12 cellular contexts compared by ENCODE assay signal in genomic region chrX:154731881-154732280, GRCh38. TPM values are rescaled to one million over a fixed set of nuclear protein-coding genes. Genes with fewer than 3 reads are reported as not detected.
DNase-seq lines count a peak whose midpoint lies in the region; ATAC-seq and TF ChIP-seq lines count a peak whose summit lies in the region.
"Had no signal": no experiment of that assay in that cellular context is flagged by ENCODE, and none has a peak within 500 bp of the region (broad histone marks: within the 10 kb centered on the region; RNA-seq: fewer than 3 reads in every experiment).

No MANE protein-coding gene starts in this region.

- POLR2A ChIA-PET in activated CD4-positive, alpha-beta T cell treated with anti-CD3 and anti-CD28 coated beads, Interleukin-2, amount 10 ng/mL, durations not matched to agents 7 days and 5 days (lab: Charles Lee) = no interaction called here

- H3K4me1 ChIP-seq in right atrium auricular region = peaks cover 0 to 99% of the 10 kb centered on the region in 2 donors
- H3K4me1 ChIP-seq in subcutaneous abdominal adipose tissue (ENCODE audit: control insufficient read depth in 5 of 5, insufficient read depth in 5 of 5, low read length in 5 of 5) = peaks cover 37 to 98% (median 90%) of the 10 kb centered on the region in 5 donors

- peaks cover 5% of the 10 kb centered on the region for H3K36me3 Mint-ChIP-seq in activated CD4-positive, alpha-beta T cell treated with anti-CD3 and anti-CD28 coated beads, Interleukin-2, amount 10 ng/mL, durations not matched to agents 7 days and 5 days (ENCODE audit: low read depth)
- H3K36me3 Mint-ChIP-seq in activated T-helper 17 cell treated with anti-CD3 and anti-CD28 coated beads, Interleukin-2, amount 50 U/mL, for 72 hours (ENCODE audit: low read depth) = peaks cover 4% of the 10 kb centered on the region
- peaks cover 10% of the 10 kb centered on the region for H3K36me3 Mint-ChIP-seq in stimulated activated memory B cell treated with anti-CD40 and anti-IgM and Interleukin-4, amounts not matched to agents 10 μg/mL and 1 μg/mL and 100 μg/mL, for 72 hours

- H3K27me3 ChIP-seq in right atrium auricular region (no peaks in the 10 kb centered on the region), subcutaneous abdominal adipose tissue (ENCODE audit: control insufficient read depth in 5 of 5, insufficient read depth in 4 of 5, low read length in 5 of 5) (peaks cover 0 to 5% (median 0%) of the 10 kb centered on the region in 5 donors)
- H3K27me3 ChIP-seq: pancreas had no signal

- CTCF ChIA-PET in activated CD4-positive, alpha-beta T cell treated with anti-CD3 and anti-CD28 coated beads, Interleukin-2, amount 10 ng/mL, durations not matched to agents 7 days and 5 days (lab: Charles Lee) = interaction anchor here (1.0 to 3.4 kb wide), 5 partner anchors 14 to 36 kb away, joined by 3 to 12 read pairs (median 3); no protein-coding TSS in a partner anchor

- H3K9me3 Mint-ChIP-seq in activated CD4-positive, alpha-beta T cell treated with anti-CD3 and anti-CD28 coated beads, Interleukin-2, amount 10 ng/mL, durations not matched to agents 7 days and 5 days = no peaks in the 10 kb centered on the region
- H3K9me3 Mint-ChIP-seq in activated T-helper 17 cell treated with anti-CD3 and anti-CD28 coated beads, Interleukin-2, amount 50 U/mL, for 72 hours = no peaks in the 10 kb centered on the region
- H3K9me3 Mint-ChIP-seq in stimulated activated memory B cell treated with anti-CD40 and anti-IgM and Interleukin-4, amounts not matched to agents 10 μg/mL and 1 μg/mL and 100 μg/mL, for 72 hours = no peaks in the 10 kb centered on the region

- no peak for DNase-seq in activated CD4-positive, alpha-beta T cell treated with anti-CD3 and anti-CD28 coated beads, Interleukin-2, amount 10 ng/mL, durations not matched to agents 7 days and 5 days
- DNase-seq in activated CD4-positive, alpha-beta T cell treated with anti-CD3 and anti-CD28 coated beads for 1 hour = no peak
- DNase-seq in right atrium auricular region (ENCODE audit: low spot score) = no peak
- DNase-seq in DMS153 treated with DMSO at 0.1 percent for 48 hours (lab: John Stamatoyannopoulos, UW; ENCODE audit: unreplicated experiment) = no peak
- DNase-seq: activated CD4-positive, alpha-beta T cell treated with anti-CD3 and anti-CD28 coated beads, Interleukin-2, amount 50 U/mL, for 4 hours; NCI-H345; pancreas had no signal

- peak overlapping the region; percentile 48 for H3K27ac Mint-ChIP-seq in activated CD4-positive, alpha-beta T cell treated with anti-CD3 and anti-CD28 coated beads, Interleukin-2, amount 10 ng/mL, durations not matched to agents 7 days and 5 days
- peak overlapping the region; percentile 69 for H3K27ac Mint-ChIP-seq in activated T-helper 17 cell treated with anti-CD3 and anti-CD28 coated beads, Interleukin-2, amount 50 U/mL, for 72 hours
- no peak overlapping the region for H3K27ac Mint-ChIP-seq in stimulated activated memory B cell treated with anti-CD40 and anti-IgM and Interleukin-4, amounts not matched to agents 10 μg/mL and 1 μg/mL and 100 μg/mL, for 72 hours

- H3K27ac ChIP-seq in right atrium auricular region (peak overlapping the region; percentile 62 to 82), subcutaneous abdominal adipose tissue (ENCODE audit: low read depth, low read length) (peak overlapping the region; percentile 91)
- H3K27ac ChIP-seq: SK-N-MC had no signal

- no peaks in the 10 kb centered on the region for H3K27me3 Mint-ChIP-seq in activated CD4-positive, alpha-beta T cell treated with anti-CD3 and anti-CD28 coated beads, Interleukin-2, amount 10 ng/mL, durations not matched to agents 7 days and 5 days
- H3K27me3 Mint-ChIP-seq in activated T-helper 17 cell treated with anti-CD3 and anti-CD28 coated beads, Interleukin-2, amount 50 U/mL, for 72 hours = no peaks in the 10 kb centered on the region
- H3K27me3 Mint-ChIP-seq in stimulated activated memory B cell treated with anti-CD40 and anti-IgM and Interleukin-4, amounts not matched to agents 10 μg/mL and 1 μg/mL and 100 μg/mL, for 72 hours = no peaks in the 10 kb centered on the region

- no peak overlapping the region for H3K4me3 ChIP-seq in right atrium auricular region
- no peak overlapping the region for H3K4me3 ChIP-seq in subcutaneous abdominal adipose tissue (ENCODE audit: low read depth in 1 of 5, low read length in 5 of 5)
- H3K4me3 ChIP-seq: pancreas, SK-N-MC had no signal

- peaks cover 94% of the 10 kb centered on the region for H3K4me1 Mint-ChIP-seq in activated CD4-positive, alpha-beta T cell treated with anti-CD3 and anti-CD28 coated beads, Interleukin-2, amount 10 ng/mL, durations not matched to agents 7 days and 5 days
- H3K4me1 Mint-ChIP-seq in activated T-helper 17 cell treated with anti-CD3 and anti-CD28 coated beads, Interleukin-2, amount 50 U/mL, for 72 hours = peaks cover 61% of the 10 kb centered on the region
- peaks cover 41% of the 10 kb centered on the region for H3K4me1 Mint-ChIP-seq in stimulated activated memory B cell treated with anti-CD40 and anti-IgM and Interleukin-4, amounts not matched to agents 10 μg/mL and 1 μg/mL and 100 μg/mL, for 72 hours

- H3K9me3 ChIP-seq in right atrium auricular region (no peaks in the 10 kb centered on the region), subcutaneous abdominal adipose tissue (ENCODE audit: control insufficient read depth in 5 of 5, low read length in 5 of 5) (no peaks in the 10 kb centered on the region)
- H3K9me3 ChIP-seq: pancreas had no signal

- H3K9ac ChIP-seq in subcutaneous abdominal adipose tissue (ENCODE audit: low read length in 5 of 5) = peak overlapping the region in 1 of 5 donors; percentile 42

- H3K36me3 ChIP-seq in right atrium auricular region (no peaks in the 10 kb centered on the region), subcutaneous abdominal adipose tissue (ENCODE audit: control insufficient read depth in 5 of 5, insufficient read depth in 5 of 5, low read length in 5 of 5) (no peaks in the 10 kb centered on the region)
- H3K36me3 ChIP-seq: pancreas had no signal

- no peak for TF ChIP-seq CTCF in right atrium auricular region (IDR thresholded peaks at IDR 0.05)

- H3K4me3 Mint-ChIP-seq in activated CD4-positive, alpha-beta T cell treated with anti-CD3 and anti-CD28 coated beads, Interleukin-2, amount 10 ng/mL, durations not matched to agents 7 days and 5 days = no peak overlapping the region
- peak overlapping the region; percentile 70 for H3K4me3 Mint-ChIP-seq in activated T-helper 17 cell treated with anti-CD3 and anti-CD28 coated beads, Interleukin-2, amount 50 U/mL, for 72 hours
- H3K4me3 Mint-ChIP-seq in stimulated activated memory B cell treated with anti-CD40 and anti-IgM and Interleukin-4, amounts not matched to agents 10 μg/mL and 1 μg/mL and 100 μg/mL, for 72 hours = no peak overlapping the region

- peak; percentile 70 for ATAC-seq in activated T-helper 17 cell treated with anti-CD3 and anti-CD28 coated beads, Interleukin-2, amount 50 U/mL, for 72 hours (replicated peaks)
- no peak for ATAC-seq in stimulated activated memory B cell treated with anti-CD40 and anti-IgM and Interleukin-4, amounts not matched to agents 10 μg/mL and 1 μg/mL and 100 μg/mL, for 72 hours
- ATAC-seq in HG03280 (IDR thresholded peaks at IDR 0.05; ENCODE audit: unreplicated experiment) = no peak

RNA-seq across cellular contexts. Expression of gene GAB3, which starts 19.0 kb away (rescaled TPM):
- 1 to 10 TPM; 4.5 to 5.5 TPM for total RNA-seq in activated CD4-positive, alpha-beta T cell treated with anti-CD3 and anti-CD28 coated beads, Interleukin-2, amount 10 ng/mL, durations not matched to agents 7 days and 5 days
- total RNA-seq in activated T-helper 17 cell treated with anti-CD3 and anti-CD28 coated beads, Interleukin-2, amount 50 U/mL, for 72 hours = 10 to 100 TPM; 12.1 to 13.5 TPM
- 10 to 100 TPM; 13.5 to 16.9 TPM for total RNA-seq in right atrium auricular region

RNA-seq across cellular contexts. Expression of gene DKC1, which starts 30.8 kb away (rescaled TPM):
- total RNA-seq in activated CD4-positive, alpha-beta T cell treated with anti-CD3 and anti-CD28 coated beads, Interleukin-2, amount 10 ng/mL, durations not matched to agents 7 days and 5 days = 10 to 100 TPM; 64.7 to 69.3 TPM
- 100 to 1,000 TPM in 1 of 2 donors, 10 to 100 TPM in 1; 72.8 to 142 TPM for total RNA-seq in activated T-helper 17 cell treated with anti-CD3 and anti-CD28 coated beads, Interleukin-2, amount 50 U/mL, for 72 hours
- 10 to 100 TPM; 13.5 to 15.2 TPM for total RNA-seq in right atrium auricular region

Comparison
In these comparisons a context has a peak if more than half of its experiments do, and no peak if none do; other contexts are left out.
1. RNA of gene DKC1, which starts 30.8 kb away (total RNA-seq): 72.8 to 142 TPM in activated T-helper 17 cell treated with anti-CD3 and anti-CD28 coated beads, Interleukin-2, amount 50 U/mL, for 72 hours and 64.7 to 69.3 TPM in activated CD4-positive, alpha-beta T cell treated with anti-CD3 and anti-CD28 coated beads, Interleukin-2, amount 10 ng/mL, durations not matched to agents 7 days and 5 days; 13.5 to 15.2 TPM in right atrium auricular region; every median in the first group is over 4 times any median in the second.